ENCODE assay signal across 19 cellular contexts in the genomic region with DNA sequence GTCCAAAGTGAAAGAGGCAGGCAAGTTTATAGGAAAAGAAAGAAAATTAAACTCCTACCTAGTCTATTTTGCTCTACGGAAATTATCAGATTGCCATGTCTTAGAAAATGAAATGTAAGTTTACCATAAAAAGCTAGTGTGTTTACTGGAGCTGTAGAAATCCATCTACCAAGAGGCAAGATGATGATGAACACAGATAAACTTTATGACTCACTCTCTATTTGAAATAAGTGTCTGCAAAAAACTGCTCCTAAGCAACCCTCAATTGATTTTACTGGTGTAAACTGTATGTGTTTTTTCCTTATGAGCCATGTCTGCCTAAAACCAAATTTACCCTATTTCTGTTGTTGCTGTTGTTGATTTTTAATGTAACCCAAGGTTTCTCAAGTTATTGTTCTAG.
"Had no signal": no experiment of that assay in that cellular context is flagged by ENCODE, and none has a peak within 500 bp of the region (broad histone marks: within the 10 kb centered on the region; RNA-seq: fewer than 3 reads in every experiment).

No MANE protein-coding gene starts in this region.

- DNase-seq: activated B cell treated with CpG ODN at 0.5 μM for 24 hours; activated CD4-positive, alpha-beta T cell treated with anti-CD3 and anti-CD28 coated beads for 48 hours; activated CD8-positive, alpha-beta T cell treated with anti-CD3 and anti-CD28 coated beads for 36 hours; activated gamma-delta T cell treated with Interleukin-2 at 50 U/mL for 16 hours; activated naive CD8-positive, alpha-beta T cell treated with anti-CD3 and anti-CD28 coated beads, Interleukin-2, amount 10 ng/mL, durations not matched to agents 7 days and 5 days; activated T-cell treated with anti-CD3 and anti-CD28 coated beads, Interleukin-2, amount 50 U/mL, for 48 hours; gastrocnemius medialis; heart left ventricle; immature natural killer cell; left colon; lower lobe of right lung; naive B cell; pancreas; stimulated activated CD4-positive, alpha-beta T cell treated with anti-CD3 and anti-CD28 coated beads, Interleukin-2, amount 100 ng/mL, for 48 hours; stimulated activated naive B cell treated with anti-CD40 and anti-IgM and Interleukin-4, amounts not matched to agents 10 μg/mL and 1 μg/mL and 100 μg/mL, for 72 hours; thyroid gland had no signal

- H3K27me3 ChIP-seq: ascending aorta, gastrocnemius medialis, neural progenitor cell, pancreas, thyroid gland had no signal

- H3K4me1 ChIP-seq: ascending aorta, gastrocnemius medialis, heart left ventricle, lower lobe of right lung, neural progenitor cell, pancreas, thyroid gland had no signal

- H3K36me3 ChIP-seq: ascending aorta, gastrocnemius medialis, heart left ventricle, lower lobe of right lung, neural progenitor cell, pancreas, thyroid gland had no signal

- H3K4me2 ChIP-seq: neural progenitor cell had no signal

- H3K9ac ChIP-seq: neural progenitor cell had no signal

- H3K27ac ChIP-seq: ascending aorta, epithelial cell of prostate, gastrocnemius medialis, heart left ventricle, lower lobe of right lung, neural progenitor cell, pancreas, thyroid gland had no signal

- H3K9me3 ChIP-seq: ascending aorta, gastrocnemius medialis, lower lobe of right lung, pancreas, thyroid gland had no signal

- H2AFZ ChIP-seq: neural progenitor cell had no signal

- H3K4me3 ChIP-seq: ascending aorta, gastrocnemius medialis, heart left ventricle, lower lobe of right lung, neural progenitor cell, pancreas, thyroid gland had no signal
